ENCODE assay signal across 8 cellular contexts in genomic region chr6:31356946-31357466, GRCh38. TPM values are rescaled to one million over a fixed set of nuclear protein-coding genes. Genes with fewer than 3 reads are reported as not detected.
A peak's percentile ranks its signal among the peaks of the same experiment; 100 is the strongest.
DNase-seq lines count a peak whose midpoint lies in the region; ATAC-seq, FAIRE-seq and TF ChIP-seq lines count a peak whose summit lies in the region.

HLA-B (minus strand) TSS chr6:31357179; CDS start chr6:31357158, 21 bp downstream.

- no peaks in the 10 kb centered on the region for H3K79me2 ChIP-seq in SU-DHL-6 (ENCODE audit: insufficient read depth, low read length)

- H3K4me3 Mint-ChIP-seq in IgD-negative memory B cell, result peak within 1 kb of the TSS; percentile 95 to 99 (median 99)

- H3K4me3 ChIP-seq in SU-DHL-6 (ENCODE audit: insufficient read depth, low read length, poor library complexity, severe bottlenecking), result peak within 1 kb of the TSS; percentile 56
- peak within 1 kb of the TSS; percentile 84 for H3K4me3 ChIP-seq in adipocyte (ENCODE audit: low read length)
- H3K4me3 ChIP-seq in pancreas, result peak within 1 kb of the TSS; percentile 5 to 51 (median 49)
- H3K4me3 ChIP-seq in tibial artery, result peak within 1 kb of the TSS; percentile 71 to 77

- WGBS in pancreas, 2 donors, result 0% methylated on average over 21 to 39 of the region's 39 CpGs

- no peaks in the 10 kb centered on the region for H3K9me3 ChIP-seq in SU-DHL-6 (ENCODE audit: insufficient read depth, low read length)
- H3K9me3 ChIP-seq in adipocyte (ENCODE audit: control insufficient read depth, low read length), result no peaks in the 10 kb centered on the region
- no peaks in the 10 kb centered on the region for H3K9me3 ChIP-seq in pancreas
- H3K9me3 ChIP-seq in tibial artery, result no peaks in the 10 kb centered on the region

- H3K4me1 Mint-ChIP-seq in IgD-negative memory B cell, result peaks cover 30 to 41% (median 33%) of the 10 kb centered on the region in 3 donors

- no peaks in the 10 kb centered on the region for H3K9me2 ChIP-seq in SU-DHL-6 (replicated peaks; ENCODE audit: insufficient read depth, low read length)

- H4K20me1 ChIP-seq in SU-DHL-6 (ENCODE audit: low read depth, low read length), result no peaks in the 10 kb centered on the region

- DNase-seq in DMS53 treated with DMSO at 0.1 percent for 48 hours (lab: John Stamatoyannopoulos, UW; ENCODE audit: unreplicated experiment) (peak; percentile 38), adipocyte (ENCODE audit: low read depth) (peak; percentile 93), cardiac septum (ENCODE audit: low spot score) (peak; percentile 88), pancreas (peak; percentile 44 to 87 (median 76)), tibial artery (peak; percentile 73 to 90)

- ATAC-seq in GM21528 (IDR thresholded peaks at IDR 0.05; ENCODE audit: low FRiP score, unreplicated experiment) (peak; percentile 68), pancreas (peak; percentile 92 to 97 (median 95))

- intact Hi-C loops in cardiac septum (cut with DNase I) (loop anchor here (5.0 kb wide), 1 partner anchor 85 kb away; the partner anchor contains the start of gene HLA-C), pancreas (cut with DNase I) (loop anchor here in 1 of 3 donors (10.0 kb wide), 1 partner anchor 72 kb away; no protein-coding TSS in a partner anchor), tibial artery (cut with DNase I; ENCODE audit: low total_unique reads) (no loop called here)

- H3K36me3 ChIP-seq in SU-DHL-6 (ENCODE audit: low read length) (no peaks in the 10 kb centered on the region), adipocyte (ENCODE audit: control insufficient read depth, insufficient read depth, low read length, severe bottlenecking) (peaks cover 6% of the 10 kb centered on the region), pancreas (no peaks in the 10 kb centered on the region), tibial artery (peaks cover 0 to 15% (median 14%) of the 10 kb centered on the region in 3 donors)

- H3K9ac ChIP-seq in SU-DHL-6 (ENCODE audit: low read length) (peak within 1 kb of the TSS; percentile 57), adipocyte (ENCODE audit: low read length) (peak within 1 kb of the TSS; percentile 83)

- peak within 1 kb of the TSS; percentile 64 for H3K4me2 ChIP-seq in SU-DHL-6 (ENCODE audit: low read depth, low read length, poor library complexity, severe bottlenecking)

- no peaks in the 10 kb centered on the region for H3F3A ChIP-seq in SU-DHL-6 (ENCODE audit: insufficient read depth)

- H2AFZ ChIP-seq in SU-DHL-6 (ENCODE audit: low read depth, low read length, severe bottlenecking), result no peak within 1 kb of the TSS

- no peaks in the 10 kb centered on the region for H3K27me3 ChIP-seq in SU-DHL-6 (ENCODE audit: low read length)
- H3K27me3 ChIP-seq in adipocyte (replicated peaks; ENCODE audit: control insufficient read depth, insufficient read depth, low read length), result peaks cover 14% of the 10 kb centered on the region
- H3K27me3 ChIP-seq in pancreas, result no peaks in the 10 kb centered on the region
- H3K27me3 ChIP-seq in tibial artery, result no peaks in the 10 kb centered on the region

- TF ChIP-seq CTCF in SU-DHL-6 (IDR thresholded peaks at IDR 0.05; ENCODE audit: insufficient read depth, low read length, poor library complexity, severe bottlenecking) (no peak), pancreas (IDR thresholded peaks at IDR 0.05) (no peak), tibial artery (IDR thresholded peaks at IDR 0.05) (no peak)

- H3K27ac Mint-ChIP-seq in IgD-negative memory B cell, result peak within 1 kb of the TSS; percentile 100

- H3K36me3 Mint-ChIP-seq in IgD-negative memory B cell, result peaks cover 18% of the 10 kb centered on the region

- H3K27me3 Mint-ChIP-seq in IgD-negative memory B cell, result no peaks in the 10 kb centered on the region

- H3K27ac ChIP-seq in SU-DHL-6 (ENCODE audit: low read depth, low read length), result no peak within 1 kb of the TSS
- H3K27ac ChIP-seq in pancreas, result peak within 1 kb of the TSS; percentile 56 to 82 (median 64)
- H3K27ac ChIP-seq in tibial artery, result peak within 1 kb of the TSS; percentile 81 to 96

- H3K9me3 Mint-ChIP-seq in IgD-negative memory B cell, result peaks cover 0 to 4% (median 3%) of the 10 kb centered on the region in 3 donors

- FAIRE-seq in pancreas (lab: Jason Lieb, UNC), result no peak

- H3K4me1 ChIP-seq in adipocyte (ENCODE audit: control insufficient read depth, insufficient read depth, low read length) (peaks cover 4% of the 10 kb centered on the region), pancreas (peaks cover 0 to 6% (median 0%) of the 10 kb centered on the region in 3 donors), tibial artery (peaks cover 0 to 11% (median 5%) of the 10 kb centered on the region in 4 donors)

RNA-seq across cellular contexts. Expression of gene HLA-B, which starts in this region (rescaled TPM):
- polyA plus RNA-seq in IgD-negative memory B cell (6,901 TPM), pancreas (100 to 1,000 TPM; 269 to 373 TPM)
- total RNA-seq in cardiac septum (409 TPM), pancreas (1,000 to 10,000 TPM in 1 of 6 donors, 100 to 1,000 TPM in 5; 141 to 1,089 (median 229) TPM)

Comparison
In these comparisons a context has a peak if more than half of its experiments do, and no peak if none do; other contexts are left out.
1. RNA of gene HLA-B (polyA plus RNA-seq): 6,901 TPM in IgD-negative memory B cell (single experiment); 269 to 373 TPM in pancreas; every median in the first group is over 10 times any median in the second.
2. DNase-seq: peak in every context shown above with its lines; median percentile 93 in adipocyte; 88 in cardiac septum; 82 in tibial artery; 76 in pancreas; 38 in DMS53 treated with DMSO at 0.1 percent for 48 hours.
3. Peak in every context shown above with its lines, with median percentiles within 50 percentile points of each other: H3K4me3 ChIP-seq.